In the genomic region with DNA sequence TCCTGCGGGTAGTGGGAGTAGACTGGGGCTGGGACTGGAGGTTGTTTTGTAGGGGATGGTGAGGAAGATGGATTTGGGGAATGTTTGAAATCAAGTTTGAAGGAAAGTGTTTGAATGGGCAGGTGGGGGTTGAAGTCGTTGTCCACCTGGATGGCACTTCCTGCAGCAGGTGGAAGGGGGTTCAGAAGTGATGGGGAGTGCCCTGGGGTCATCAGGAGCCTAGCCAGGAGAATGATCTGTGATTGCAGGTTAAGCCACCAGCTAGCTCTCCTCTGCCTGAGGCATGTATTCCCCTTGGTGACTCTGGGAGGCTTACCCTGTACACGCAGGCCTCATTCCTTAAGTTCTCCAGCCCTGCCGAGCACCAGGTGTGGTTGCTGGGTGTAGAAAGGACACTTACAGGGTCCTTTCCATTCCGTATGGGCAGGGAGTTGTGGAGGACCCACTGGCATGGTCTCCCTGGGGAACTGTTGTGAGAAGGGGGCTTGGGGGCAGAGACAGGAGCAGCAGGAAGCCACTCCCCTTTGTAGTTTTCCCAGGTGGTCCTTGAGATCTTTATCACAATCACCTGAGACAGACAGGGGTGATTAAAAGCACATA, we compare ENCODE assay signal across 26 cellular contexts. TPM values are rescaled to one million over a fixed set of nuclear protein-coding genes. Genes with fewer than 3 reads are reported as not detected.
DNase-seq lines count a peak whose midpoint lies in the region; TF ChIP-seq lines count a peak whose summit lies in the region.
"Had no signal": no experiment of that assay in that cellular context is flagged by ENCODE, and none has a peak within 500 bp of the region (broad histone marks: within the 10 kb centered on the region; RNA-seq: fewer than 3 reads in every experiment).

No MANE protein-coding gene starts in this region.

- no peak overlapping the region for H3K4me2 ChIP-seq in osteoblast (ENCODE audit: insufficient read depth, low read length)

- no peaks in the 10 kb centered on the region for H3K27me3 ChIP-seq in osteoblast (ENCODE audit: insufficient read depth, low read length)
- H3K27me3 ChIP-seq: BE2C had no signal

- no peak for TF ChIP-seq CTCF in osteoblast (IDR thresholded peaks at IDR 0.05; ENCODE audit: extremely low read depth, low read depth, low read length)

- no peak overlapping the region for H3K4me3 ChIP-seq in osteoblast (ENCODE audit: insufficient read depth, low read length)
- H3K4me3 ChIP-seq: K562 had no signal

- H3K9me3 Mint-ChIP-seq in activated naive CD8-positive, alpha-beta T cell (ENCODE audit: low read depth) = no peaks in the 10 kb centered on the region
- H3K9me3 Mint-ChIP-seq in activated naive CD8-positive, alpha-beta T cell treated with anti-CD3 and anti-CD28 coated beads for 36 hours = no peaks in the 10 kb centered on the region
- H3K9me3 Mint-ChIP-seq: CD14-positive monocyte had no signal

- no peak for DNase-seq in activated naive CD8-positive, alpha-beta T cell treated with anti-CD3 and anti-CD28 coated beads for 36 hours
- DNase-seq in ecto neural progenitor cell (ENCODE audit: low spot score) = peak; percentile 20
- DNase-seq in osteoblast (ENCODE audit: insufficient read length, low spot score, missing footprints) = peak; percentile 72
- no peak for DNase-seq in COLO829 (ENCODE audit: low spot score)
- DNase-seq in T-helper 1 cell = no peak
- DNase-seq in NCI-H446 treated with DMSO at 0.1 percent for 48 hours (lab: John Stamatoyannopoulos, UW) = no peak
- DNase-seq: 8988T; ACHN; BE2C; Caco-2; DMS 273 treated with DMSO at 0.1 percent for 48 hours; DMS79 treated with DMSO at 0.1 percent for 48 hours; GF-D8; Kasumi-1; MV-4-11; NCI-H1105; NCI-H1436 treated with DMSO at 0.1 percent for 48 hours; NCI-H187 treated with DMSO at 0.1 percent for 48 hours; NCI-H2107; NCI-H526; NCI-H82; NK-92 treated with Interleukin-12 subunit alpha and Interleukin-12 subunit beta, amount 100 ng/mL, for 24 hours; PC-3 had no signal

- no peak overlapping the region for H3K27ac ChIP-seq in osteoblast (ENCODE audit: low read depth, low read length)

- peaks cover 2% of the 10 kb centered on the region for H3K36me3 ChIP-seq in osteoblast (ENCODE audit: insufficient read depth, low read length)

- H3K27me3 Mint-ChIP-seq in activated naive CD8-positive, alpha-beta T cell = no peaks in the 10 kb centered on the region
- H3K27me3 Mint-ChIP-seq in activated naive CD8-positive, alpha-beta T cell treated with anti-CD3 and anti-CD28 coated beads for 36 hours = no peaks in the 10 kb centered on the region

- H3K9me3 ChIP-seq in osteoblast (ENCODE audit: low read depth, low read length) = no peaks in the 10 kb centered on the region
- H3K9me3 ChIP-seq: BE2C, Caco-2 had no signal

- H3K36me3 Mint-ChIP-seq in activated naive CD8-positive, alpha-beta T cell = no peaks in the 10 kb centered on the region
- H3K36me3 Mint-ChIP-seq in activated naive CD8-positive, alpha-beta T cell treated with anti-CD3 and anti-CD28 coated beads for 36 hours = peaks cover 1% of the 10 kb centered on the region

- H2AFZ ChIP-seq in osteoblast (ENCODE audit: low read length) = no peak overlapping the region

- H3K4me1 Mint-ChIP-seq in activated naive CD8-positive, alpha-beta T cell (ENCODE audit: low read depth) = peaks cover 16% of the 10 kb centered on the region
- peaks cover 10% of the 10 kb centered on the region for H3K4me1 Mint-ChIP-seq in activated naive CD8-positive, alpha-beta T cell treated with anti-CD3 and anti-CD28 coated beads for 36 hours
- H3K4me1 Mint-ChIP-seq: CD14-positive monocyte had no signal

- no peaks in the 10 kb centered on the region for H3K4me1 ChIP-seq in osteoblast (ENCODE audit: insufficient read depth, low read length)
- H3K4me1 ChIP-seq: BE2C, Caco-2 had no signal

- no peak overlapping the region for H3K4me3 Mint-ChIP-seq in activated naive CD8-positive, alpha-beta T cell
- no peak overlapping the region for H3K4me3 Mint-ChIP-seq in activated naive CD8-positive, alpha-beta T cell treated with anti-CD3 and anti-CD28 coated beads for 36 hours
- H3K4me3 Mint-ChIP-seq: CD14-positive monocyte had no signal

- peaks cover 12% of the 10 kb centered on the region for H4K20me1 ChIP-seq in osteoblast (ENCODE audit: insufficient read depth, low read length)

- no peaks in the 10 kb centered on the region for H3K79me2 ChIP-seq in osteoblast (ENCODE audit: insufficient read depth, low read length)

- H3K27ac Mint-ChIP-seq in activated naive CD8-positive, alpha-beta T cell = peak overlapping the region; percentile 16
- no peak overlapping the region for H3K27ac Mint-ChIP-seq in activated naive CD8-positive, alpha-beta T cell treated with anti-CD3 and anti-CD28 coated beads for 36 hours
- H3K27ac Mint-ChIP-seq: CD14-positive monocyte had no signal

RNA-seq across cellular contexts. Expression of a gene that starts 19.9 kb away (rescaled TPM):
- 10 to 100 TPM; 16.8 to 21.7 TPM for total RNA-seq in activated naive CD8-positive, alpha-beta T cell treated with anti-CD3 and anti-CD28 coated beads for 36 hours
- 14.5 and 20.0 TPM in 2 replicates for total RNA-seq in osteoblast

RNA-seq across cellular contexts. Expression of a gene that starts 22.6 kb away (rescaled TPM):
- 1 to 10 TPM; 4.3 to 5.1 TPM for total RNA-seq in activated naive CD8-positive, alpha-beta T cell treated with anti-CD3 and anti-CD28 coated beads for 36 hours
- total RNA-seq in osteoblast = 2.9 and 3.6 TPM in 2 replicates

Comparison
In these comparisons a context has a peak if more than half of its experiments do, and no peak if none do; other contexts are left out.
1. DNase-seq: peak in ecto neural progenitor cell (single experiment) and osteoblast (single experiment); none in activated naive CD8-positive, alpha-beta T cell treated with anti-CD3 and anti-CD28 coated beads for 36 hours (single experiment), COLO829 (single experiment), T-helper 1 cell (0 of 5) and NCI-H446 treated with DMSO at 0.1 percent for 48 hours (single experiment).